ENCODE assay signal across 16 cellular contexts in the genomic region with DNA sequence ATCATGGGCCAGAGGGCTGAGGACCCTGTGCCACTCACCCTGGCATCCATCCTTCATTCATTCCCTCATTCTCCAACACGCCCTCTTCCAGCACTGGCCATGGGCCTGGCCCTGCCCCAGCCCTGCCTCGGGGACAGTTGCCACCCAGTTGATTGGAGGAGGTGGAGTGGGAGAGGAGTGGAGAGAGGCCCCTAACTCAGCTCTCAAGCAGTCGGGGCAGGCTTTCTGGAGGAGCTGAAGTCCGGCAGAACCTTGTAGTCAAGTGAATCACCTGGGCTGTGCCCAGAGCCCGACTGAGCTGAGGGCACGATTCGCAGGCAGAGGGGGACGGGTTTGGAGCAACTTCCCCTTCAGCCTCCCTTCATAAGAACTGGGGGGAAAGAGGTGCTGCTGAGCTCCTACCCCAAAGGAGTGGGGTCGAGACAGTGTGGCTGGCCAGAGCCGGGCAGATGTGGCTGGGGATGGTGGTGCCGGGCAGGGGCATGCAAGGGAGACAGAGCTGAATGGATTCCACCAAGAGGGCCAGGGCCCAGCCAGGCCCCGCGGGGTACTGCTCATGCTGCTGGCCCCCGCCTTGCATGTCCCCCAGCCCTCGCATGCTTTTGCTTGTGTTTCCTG.
"Had no signal": no experiment of that assay in that cellular context is flagged by ENCODE, and none has a peak within 500 bp of the region (broad histone marks: within the 10 kb centered on the region; RNA-seq: fewer than 3 reads in every experiment).

No MANE protein-coding gene starts in this region.

- H3K4me3 Mint-ChIP-seq: activated naive CD8-positive, alpha-beta T cell treated with anti-CD3 and anti-CD28 coated beads, Interleukin-2, amount 50 U/mL, for 24 hours; activated T-helper 17 cell treated with anti-CD3 and anti-CD28 coated beads, Interleukin-2, amount 50 U/mL, for 72 hours; endodermal cell; memory B cell; nephron had no signal

- H3K4me3 ChIP-seq: ascending aorta, breast epithelium, dorsolateral prefrontal cortex, left lung, psoas muscle, tibial artery had no signal

- H3K36me3 ChIP-seq: ascending aorta, breast epithelium, left lung, tibial artery had no signal

- H3K27me3 ChIP-seq: ascending aorta, breast epithelium, dorsolateral prefrontal cortex, left lung, tibial artery had no signal

- H3K27ac Mint-ChIP-seq: activated naive CD8-positive, alpha-beta T cell treated with anti-CD3 and anti-CD28 coated beads, Interleukin-2, amount 50 U/mL, for 24 hours; activated T-helper 17 cell treated with anti-CD3 and anti-CD28 coated beads, Interleukin-2, amount 50 U/mL, for 72 hours; endodermal cell; memory B cell; nephron had no signal

- H3K27ac ChIP-seq: left lung, psoas muscle, VCaP had no signal

- H3K4me1 Mint-ChIP-seq: activated T-helper 17 cell treated with anti-CD3 and anti-CD28 coated beads, Interleukin-2, amount 50 U/mL, for 72 hours; endodermal cell; memory B cell; nephron had no signal

- H3K4me1 ChIP-seq: ascending aorta, breast epithelium, left lung, psoas muscle, tibial artery had no signal

- H3K36me3 Mint-ChIP-seq: memory B cell had no signal

- H3K9me3 ChIP-seq: ascending aorta, breast epithelium, left lung, psoas muscle, tibial artery had no signal

- ATAC-seq: activated naive CD8-positive, alpha-beta T cell treated with anti-CD3 and anti-CD28 coated beads, Interleukin-2, amount 50 U/mL, for 24 hours; activated T-helper 17 cell treated with anti-CD3 and anti-CD28 coated beads, Interleukin-2, amount 50 U/mL, for 72 hours had no signal

- DNase-seq: activated CD4-positive, alpha-beta T cell treated with anti-CD3 and anti-CD28 coated beads, Interleukin-2, amount 50 U/mL, for 48 hours; activated naive CD4-positive, alpha-beta T cell treated with Interleukin-2 at 50 U/mL for 16 hours; activated naive CD8-positive, alpha-beta T cell treated with anti-CD3 and anti-CD28 coated beads, Interleukin-2, amount 50 U/mL, for 24 hours; dorsolateral prefrontal cortex; endodermal cell; left lung; psoas muscle; stimulated activated CD4-positive, alpha-beta T cell treated with anti-CD3 and anti-CD28 coated beads, Interleukin-12 subunit alpha, Interleukin-12 subunit beta, amount 100 ng/mL, for 4 hours; stimulated activated CD4-positive, alpha-beta T cell treated with anti-CD3 and anti-CD28 coated beads, Interleukin-2, amount 100 ng/mL, for 24 hours; tibial artery had no signal

- H3K9me3 Mint-ChIP-seq: activated naive CD8-positive, alpha-beta T cell treated with anti-CD3 and anti-CD28 coated beads, Interleukin-2, amount 50 U/mL, for 24 hours; activated T-helper 17 cell treated with anti-CD3 and anti-CD28 coated beads, Interleukin-2, amount 50 U/mL, for 72 hours; endodermal cell; memory B cell; nephron had no signal
